Comparison of ENCODE assay signal across 13 cellular contexts in the genomic region with DNA sequence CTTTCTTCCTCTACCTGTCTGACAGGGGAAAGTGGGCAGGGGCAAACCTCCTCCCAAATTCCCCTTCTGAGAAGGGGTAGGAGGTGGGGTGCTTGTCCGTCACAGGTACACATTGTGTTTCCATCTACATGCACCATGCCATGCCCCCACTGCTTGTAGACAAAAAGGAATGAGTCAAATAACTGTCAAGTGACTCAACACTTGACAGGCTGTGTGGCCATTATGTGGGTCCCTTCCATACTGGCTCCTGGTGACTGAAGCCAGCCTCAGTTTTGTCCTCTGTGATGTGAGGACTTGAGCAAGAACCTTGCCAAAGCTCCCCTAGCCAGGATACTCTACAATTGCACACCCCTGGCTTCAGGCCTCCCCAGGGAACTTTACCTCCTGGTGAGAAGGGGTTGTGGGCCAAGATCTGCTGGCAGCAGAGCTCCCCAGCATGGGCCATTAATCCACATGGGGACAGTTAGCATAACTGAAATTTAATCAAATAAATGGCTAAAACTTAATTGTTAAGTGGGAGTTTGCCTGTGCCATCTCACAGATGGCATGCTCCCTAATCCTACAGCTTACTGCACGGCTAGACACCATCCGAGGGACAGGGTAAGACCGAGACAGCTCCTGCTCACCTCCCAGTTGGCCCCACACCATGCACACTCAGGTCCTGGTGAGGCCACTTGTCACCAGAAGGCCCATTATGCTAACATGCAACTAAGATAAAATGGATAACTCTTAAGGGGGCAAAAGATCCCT.
DNase-seq lines count a peak whose midpoint lies in the region; ATAC-seq and TF ChIP-seq lines count a peak whose summit lies in the region.
"Had no signal": no experiment of that assay in that cellular context is flagged by ENCODE, and none has a peak within 500 bp of the region (broad histone marks: within the 10 kb centered on the region; RNA-seq: fewer than 3 reads in every experiment).

No MANE protein-coding gene starts in this region.

- H3K27ac Mint-ChIP-seq in activated B cell treated with CpG ODN at 0.5 μM for 24 hours (peak overlapping the region; percentile 90), endothelial cell (ENCODE audit: unreplicated experiment) (no peak overlapping the region), immature natural killer cell (no peak overlapping the region)
- H3K27ac Mint-ChIP-seq: activated naive CD4-positive, alpha-beta T cell treated with anti-CD3 and anti-CD28 coated beads, Interleukin-2, amount 50 U/mL, for 24 hours had no signal

- no peaks in the 10 kb centered on the region for H3K9me3 Mint-ChIP-seq in activated B cell treated with CpG ODN at 0.5 μM for 24 hours
- no peaks in the 10 kb centered on the region for H3K9me3 Mint-ChIP-seq in endothelial cell (ENCODE audit: unreplicated experiment)
- H3K9me3 Mint-ChIP-seq in immature natural killer cell, result no peaks in the 10 kb centered on the region
- H3K9me3 Mint-ChIP-seq: activated naive CD4-positive, alpha-beta T cell treated with anti-CD3 and anti-CD28 coated beads, Interleukin-2, amount 50 U/mL, for 24 hours had no signal

- TF ChIP-seq CTCF in activated B cell treated with CpG ODN at 0.5 μM for 24 hours (IDR thresholded peaks at IDR 0.05) (no peak), endothelial cell (IDR thresholded peaks at IDR 0.05; ENCODE audit: unreplicated experiment) (no peak)

- peak overlapping the region; percentile 8 for H3K4me3 Mint-ChIP-seq in activated B cell treated with CpG ODN at 0.5 μM for 24 hours
- H3K4me3 Mint-ChIP-seq in endothelial cell (ENCODE audit: unreplicated experiment), result no peak overlapping the region
- H3K4me3 Mint-ChIP-seq in immature natural killer cell, result no peak overlapping the region
- H3K4me3 Mint-ChIP-seq: activated naive CD4-positive, alpha-beta T cell treated with anti-CD3 and anti-CD28 coated beads, Interleukin-2, amount 50 U/mL, for 24 hours had no signal

- DNase-seq in activated B cell treated with CpG ODN at 0.5 μM for 24 hours, result peak; percentile 30
- DNase-seq in NCI-H1417 (lab: John Stamatoyannopoulos, UW), result no peak
- no peak for DNase-seq in endothelial cell (ENCODE audit: low spot score)
- DNase-seq in immature natural killer cell, result no peak
- DNase-seq: AML-193, kidney, NCI-H2171 had no signal

- CTCF ChIA-PET in activated B cell treated with CpG ODN at 0.5 μM for 24 hours (lab: Charles Lee), result interaction anchor here (0.7 to 2.2 kb wide), 3 partner anchors 27 to 137 kb away, joined by 3 to 7 read pairs (median 6); no protein-coding TSS in a partner anchor

- intact Hi-C loops in activated B cell treated with CpG ODN at 0.5 μM for 24 hours (cut with micrococcal nuclease), result loop anchor here (1.0 to 5.0 kb wide), 6 partner anchors 9 to 137 kb away; no protein-coding TSS in a partner anchor

- ATAC-seq in GM18498 (IDR thresholded peaks at IDR 0.05; ENCODE audit: unreplicated experiment), result peak; percentile 22
- ATAC-seq in GM21423 (IDR thresholded peaks at IDR 0.05; ENCODE audit: unreplicated experiment), result peak; percentile 35
- peak; percentile 5 for ATAC-seq in HG03175 (IDR thresholded peaks at IDR 0.05; ENCODE audit: unreplicated experiment)
- ATAC-seq in activated B cell treated with CpG ODN at 0.5 μM for 24 hours (ENCODE audit: low read depth), result peak; percentile 29
- no peak for ATAC-seq in HG03439 (IDR thresholded peaks at IDR 0.05; ENCODE audit: unreplicated experiment)
- ATAC-seq: Panc1 had no signal

- H3K4me1 Mint-ChIP-seq in activated B cell treated with CpG ODN at 0.5 μM for 24 hours (peaks cover 91% of the 10 kb centered on the region), endothelial cell (ENCODE audit: unreplicated experiment) (peaks cover 3% of the 10 kb centered on the region), immature natural killer cell (peaks cover 0 to 5% of the 10 kb centered on the region in 2 donors)
- H3K4me1 Mint-ChIP-seq: activated naive CD4-positive, alpha-beta T cell treated with anti-CD3 and anti-CD28 coated beads, Interleukin-2, amount 50 U/mL, for 24 hours had no signal

- H3K36me3 Mint-ChIP-seq in activated B cell treated with CpG ODN at 0.5 μM for 24 hours (ENCODE audit: low read depth) (no peaks in the 10 kb centered on the region), endothelial cell (ENCODE audit: low read depth, unreplicated experiment) (no peaks in the 10 kb centered on the region), immature natural killer cell (no peaks in the 10 kb centered on the region)
- H3K36me3 Mint-ChIP-seq: activated naive CD4-positive, alpha-beta T cell treated with anti-CD3 and anti-CD28 coated beads, Interleukin-2, amount 50 U/mL, for 24 hours had no signal

- POLR2A ChIA-PET in activated B cell treated with CpG ODN at 0.5 μM for 24 hours (lab: Charles Lee), result interaction anchor here (0.9 to 4.4 kb wide), 10 partner anchors 10 to 137 kb away, joined by 3 to 34 read pairs (median 6); no protein-coding TSS in a partner anchor

- H3K27me3 Mint-ChIP-seq in activated B cell treated with CpG ODN at 0.5 μM for 24 hours, result no peaks in the 10 kb centered on the region
- peaks cover 8% of the 10 kb centered on the region for H3K27me3 Mint-ChIP-seq in endothelial cell (ENCODE audit: unreplicated experiment)
- H3K27me3 Mint-ChIP-seq in immature natural killer cell (ENCODE audit: low read depth in 3 of 3), result peaks cover 0 to 2% (median 1%) of the 10 kb centered on the region in 3 donors
- H3K27me3 Mint-ChIP-seq: activated naive CD4-positive, alpha-beta T cell treated with anti-CD3 and anti-CD28 coated beads, Interleukin-2, amount 50 U/mL, for 24 hours had no signal
